9 cellular contexts compared by ENCODE assay signal in genomic region chr2:45821558-45822271, GRCh38.
A peak's percentile ranks its signal among the peaks of the same experiment; 100 is the strongest.
DNase-seq lines count a peak whose midpoint lies in the region; ATAC-seq, FAIRE-seq and TF ChIP-seq lines count a peak whose summit lies in the region.
"Had no signal": no experiment of that assay in that cellular context is flagged by ENCODE, and none has a peak within 500 bp of the region (broad histone marks: within the 10 kb centered on the region; RNA-seq: fewer than 3 reads in every experiment).

No MANE protein-coding gene starts in this region.

- no peak for FAIRE-seq in H54 (lab: Jason Lieb, UNC)
- FAIRE-seq: GM12892 had no signal

- H3K4me3 ChIP-seq in SK-N-SH (ENCODE audit: low read depth in 2 of 2, low read length in 1 of 2) = no peak overlapping the region
- H3K4me3 ChIP-seq in skeletal muscle satellite cell (ENCODE audit: low read length) = no peak overlapping the region

- H3K79me2 ChIP-seq in SK-N-SH (ENCODE audit: insufficient read depth) = no peaks in the 10 kb centered on the region

- H3K36me3 ChIP-seq in SK-N-SH (replicated peaks in 1 of 2; ENCODE audit: control insufficient read depth in 1 of 2, insufficient read depth in 2 of 2, low read length in 1 of 2) (no peaks in the 10 kb centered on the region), skeletal muscle satellite cell (ENCODE audit: insufficient read depth, low read length) (no peaks in the 10 kb centered on the region)

- POLR2A ChIA-PET in SK-N-SH (lab: Yijun Ruan, JAX) = no interaction called here

- H3K9me2 ChIP-seq in SK-N-SH = no peaks in the 10 kb centered on the region

- no peaks in the 10 kb centered on the region for H3K9me3 ChIP-seq in SK-N-SH
- H3K9me3 ChIP-seq in skeletal muscle satellite cell (replicated peaks; ENCODE audit: low read length) = no peaks in the 10 kb centered on the region

- H3F3A ChIP-seq in SK-N-SH (replicated peaks; ENCODE audit: insufficient read depth) = no peaks in the 10 kb centered on the region

- H3K9ac ChIP-seq in SK-N-SH = no peak overlapping the region
- no peak overlapping the region for H3K9ac ChIP-seq in skeletal muscle satellite cell (ENCODE audit: low read depth, low read length)

- peak; percentile 40 for DNase-seq in H54 (ENCODE audit: insufficient read length, low spot score)
- DNase-seq in SK-N-SH = no peak
- DNase-seq in left cardiac atrium = peak; percentile 70
- no peak for DNase-seq in amniotic stem cell (lab: John Stamatoyannopoulos, UW)
- no peak for DNase-seq in putamen (ENCODE audit: low spot score)
- DNase-seq in NCI-H2227 treated with DMSO at 0.1 percent for 48 hours (lab: John Stamatoyannopoulos, UW) = no peak

- TF ChIP-seq POLR2A in H54 (IDR thresholded peaks at IDR 0.05; ENCODE audit: low read depth, low read length) = no peak

- no peak for TF ChIP-seq EP300 in SK-N-SH (IDR thresholded peaks at IDR 0.05; ENCODE audit: borderline replicate concordance in 1 of 2, low read depth in 1 of 2, low read length in 1 of 2)

- CTCF ChIA-PET in SK-N-SH (lab: Yijun Ruan, JAX) = interaction anchor here (1.0 kb wide), 1 partner anchor 114 kb away, joined by 4 read pairs; no protein-coding TSS in a partner anchor

- peak overlapping the region in 1 of 2 experiments; percentile 23; a peak in 1 of 4 replicates for H3K27ac ChIP-seq in SK-N-SH (ENCODE audit: low read depth in 2 of 2, low read length in 1 of 2)

- TF ChIP-seq RAD21 in SK-N-SH (IDR thresholded peaks at IDR 0.05; ENCODE audit: low read length) = no peak

- 75% methylated on average over 9 of the region's 9 CpGs for WGBS in SK-N-SH (ENCODE audit: low lambda C conversion rate)

- ATAC-seq in left cardiac atrium (peak in 1 of 2 donors; percentile 52), GM21737 (IDR thresholded peaks at IDR 0.05; ENCODE audit: unreplicated experiment) (no peak)

- H3K4me2 ChIP-seq in SK-N-SH = no peak overlapping the region; the same call in 1 of the 2 replicates
- peak overlapping the region; percentile 34 for H3K4me2 ChIP-seq in skeletal muscle satellite cell (ENCODE audit: low read length)

- no peak for TF ChIP-seq CTCF in SK-N-SH (IDR thresholded peaks at IDR 0.05)

- intact Hi-C loops in left cardiac atrium (cut with DNase I) = loop anchor here in 1 of 2 donors (5.0 kb wide), 1 partner anchor 86 kb away; no protein-coding TSS in a partner anchor

- no peaks in the 10 kb centered on the region for H3K27me3 ChIP-seq in SK-N-SH (ENCODE audit: insufficient read depth)
- H3K27me3 ChIP-seq in skeletal muscle satellite cell (ENCODE audit: control insufficient read depth, insufficient read depth, low read length) = no peaks in the 10 kb centered on the region

- H3K4me1 ChIP-seq in SK-N-SH (ENCODE audit: control insufficient read depth in 1 of 2, insufficient read depth in 2 of 2, low read depth in 1 of 2, low read length in 1 of 2) (peaks cover 13 to 40% of the 10 kb centered on the region in 2 experiments; a peak in 2 of 4 replicates), skeletal muscle satellite cell (ENCODE audit: control insufficient read depth, insufficient read depth, low read length) (peaks cover 43% of the 10 kb centered on the region)

- no peak overlapping the region for H2AFZ ChIP-seq in SK-N-SH (ENCODE audit: low read depth)

- H4K20me1 ChIP-seq in SK-N-SH (ENCODE audit: insufficient read depth) = peaks cover 9% of the 10 kb centered on the region

TF ChIP-seq in SK-N-SH, 30 proteins besides CTCF, POLR2A, EP300 and RAD21:
- TF ChIP-seq USF1 (IDR thresholded peaks at IDR 0.05; ENCODE audit: borderline replicate concordance, low read depth) (no peak), EZH2phosphoT487 (IDR thresholded peaks at IDR 0.05; ENCODE audit: borderline replicate concordance, low read depth) (no peak), USF2 (IDR thresholded peaks at IDR 0.05; ENCODE audit: borderline replicate concordance, low read depth, low read length) (no peak), POLR2AphosphoS5 (IDR thresholded peaks at IDR 0.05; ENCODE audit: low read depth, low read length) (no peak), YY1 (IDR thresholded peaks at IDR 0.05; ENCODE audit: low read depth) (no peak), NFIC (IDR thresholded peaks at IDR 0.05; ENCODE audit: borderline replicate concordance) (peak; percentile 67), CHD2 (IDR thresholded peaks at IDR 0.05; ENCODE audit: low read length, partially characterized antibody) (no peak), IRF3 (IDR thresholded peaks at IDR 0.05; ENCODE audit: low read depth, low read length) (no peak), RCOR1 (IDR thresholded peaks at IDR 0.05; ENCODE audit: low read length) (no peak), FOSL2 (IDR thresholded peaks at IDR 0.05; ENCODE audit: borderline replicate concordance, low read depth) (peak; percentile 41; the same call in 1 of the 2 replicates), FOXJ3 (CRISPR knock-in tag; IDR thresholded peaks at IDR 0.05) (no peak), ZBTB33 (IDR thresholded peaks at IDR 0.05; ENCODE audit: borderline replicate concordance, low read depth) (no peak), FOXM1 (IDR thresholded peaks at IDR 0.05; ENCODE audit: low read depth) (no peak), GATA2 (CRISPR knock-in tag; IDR thresholded peaks at IDR 0.05) (0 out of 2 replicates have a peak, but pooled peaks have one; percentile 5), ELF1 (IDR thresholded peaks at IDR 0.05) (no peak)

Comparison
In these comparisons a context has a peak if more than half of its experiments do, and no peak if none do; other contexts are left out.
1. DNase-seq: peak in H54 (single experiment) and left cardiac atrium (single experiment); none in SK-N-SH (single experiment), amniotic stem cell (single experiment), putamen (single experiment) and NCI-H2227 treated with DMSO at 0.1 percent for 48 hours (single experiment).